Comparison of ENCODE assay signal across 18 cellular contexts in the genomic region with DNA sequence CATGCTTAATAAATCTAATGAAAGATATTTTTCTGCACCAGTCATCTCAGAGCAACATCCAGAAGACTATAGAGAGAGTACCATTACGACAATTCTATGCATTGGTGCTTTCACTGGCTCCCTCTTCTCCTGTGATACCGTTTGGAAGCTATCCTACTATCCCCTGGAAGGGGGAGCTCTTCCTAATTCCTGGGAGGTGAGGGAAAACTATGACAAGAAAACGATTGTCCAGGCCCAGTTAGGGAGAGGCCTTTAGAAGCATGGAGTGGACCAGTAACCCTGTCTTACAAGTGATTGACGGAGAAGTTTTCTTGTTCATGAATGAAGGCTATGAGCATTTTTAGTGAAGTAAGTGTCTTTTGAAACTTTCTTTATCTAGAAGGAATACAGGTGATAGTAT.
DNase-seq lines count a peak whose midpoint lies in the region; ATAC-seq and TF ChIP-seq lines count a peak whose summit lies in the region.
"Had no signal": no experiment of that assay in that cellular context is flagged by ENCODE, and none has a peak within 500 bp of the region (broad histone marks: within the 10 kb centered on the region; RNA-seq: fewer than 3 reads in every experiment).

No MANE protein-coding gene starts in this region.

- H3K4me3 ChIP-seq in Panc1 (ENCODE audit: low read depth in 2 of 2, low read length in 2 of 2) (no peak overlapping the region), neural progenitor cell (no peak overlapping the region)
- H3K4me3 ChIP-seq: coronary artery, Peyer's patch, psoas muscle had no signal

- DNase-seq in NCI-H82 (lab: John Stamatoyannopoulos, UW), result peak; percentile 52
- DNase-seq in NCI-H82 treated with DMSO at 0.1 percent for 48 hours (lab: John Stamatoyannopoulos, UW; ENCODE audit: unreplicated experiment), result no peak
- DNase-seq in Panc1 (ENCODE audit: low read depth, low spot score), result no peak
- no peak for DNase-seq in endothelial cell (ENCODE audit: low spot score)
- DNase-seq in neural progenitor cell (ENCODE audit: low spot score), result peak; percentile 59
- DNase-seq in activated CD4-positive, alpha-beta T cell treated with anti-CD3 and anti-CD28 coated beads, Interleukin-2, amount 10 ng/mL, durations not matched to agents 7 days and 5 days, result no peak
- DNase-seq in inferior parietal cortex (ENCODE audit: extremely low spot score), result no peak
- DNase-seq in GM20000 (ENCODE audit: low spot score), result no peak
- DNase-seq: activated gamma-delta T cell; erythroblast; GF-D8; Karpas-422; left ventricle myocardium superior; NCI-H446 treated with DMSO at 0.1 percent for 48 hours; Peyer's patch; psoas muscle; stimulated activated naive CD8-positive, alpha-beta T cell treated with anti-CD3 and anti-CD28 coated beads, Interleukin-15, Interleukin-2, amounts not matched to agents 100 U/mL and 50 U/mL, for 24 hours had no signal

- in situ Hi-C loops in Panc1 (cut with HindIII; ENCODE audit: low pct_unique_long_range_greater_than_20kb, low sequenced_read_pairs), result no loop called here

- H3K9ac ChIP-seq in neural progenitor cell, result no peak overlapping the region

- POLR2A ChIA-PET in Panc1 (lab: Charles Lee), result no interaction called here
- POLR2A ChIA-PET in activated CD4-positive, alpha-beta T cell treated with anti-CD3 and anti-CD28 coated beads, Interleukin-2, amount 10 ng/mL, durations not matched to agents 7 days and 5 days (lab: Charles Lee), result no interaction called here

- H4K20me1 ChIP-seq in neural progenitor cell (ENCODE audit: low read depth), result no peaks in the 10 kb centered on the region

- H3K36me3 ChIP-seq in Panc1 (ENCODE audit: control insufficient read depth, insufficient read depth, low read length) (no peaks in the 10 kb centered on the region), neural progenitor cell (no peaks in the 10 kb centered on the region)
- H3K36me3 ChIP-seq: Peyer's patch had no signal

- no peaks in the 10 kb centered on the region for H3K27me3 Mint-ChIP-seq in endothelial cell (ENCODE audit: unreplicated experiment)
- no peaks in the 10 kb centered on the region for H3K27me3 Mint-ChIP-seq in neural progenitor cell (ENCODE audit: insufficient read depth, low read depth)
- no peaks in the 10 kb centered on the region for H3K27me3 Mint-ChIP-seq in activated CD4-positive, alpha-beta T cell treated with anti-CD3 and anti-CD28 coated beads, Interleukin-2, amount 10 ng/mL, durations not matched to agents 7 days and 5 days

- H3K9me3 ChIP-seq in Panc1 (ENCODE audit: control insufficient read depth, insufficient read depth, low read depth, low read length) (no peaks in the 10 kb centered on the region), neural progenitor cell (ENCODE audit: low read depth) (no peaks in the 10 kb centered on the region)
- H3K9me3 ChIP-seq: Peyer's patch, psoas muscle had no signal

- TF ChIP-seq CTCF in Panc1 (IDR thresholded peaks at IDR 0.05) (peak; percentile 54), endothelial cell (IDR thresholded peaks at IDR 0.05; ENCODE audit: unreplicated experiment) (no peak), neural progenitor cell (IDR thresholded peaks at IDR 0.05) (peak; percentile 59), GM20000 (IDR thresholded peaks at IDR 0.05; ENCODE audit: extremely low read depth, missing control alignments) (no peak)

- H3K9me3 Mint-ChIP-seq in endothelial cell (ENCODE audit: unreplicated experiment) (no peaks in the 10 kb centered on the region), neural progenitor cell (no peaks in the 10 kb centered on the region)
- no peaks in the 10 kb centered on the region for H3K9me3 Mint-ChIP-seq in activated CD4-positive, alpha-beta T cell treated with anti-CD3 and anti-CD28 coated beads, Interleukin-2, amount 10 ng/mL, durations not matched to agents 7 days and 5 days

- H3K4me2 ChIP-seq in neural progenitor cell, result no peak overlapping the region

- no peaks in the 10 kb centered on the region for H3K27me3 ChIP-seq in Panc1 (ENCODE audit: control insufficient read depth, insufficient read depth, low read length)
- no peaks in the 10 kb centered on the region for H3K27me3 ChIP-seq in neural progenitor cell
- H3K27me3 ChIP-seq: Peyer's patch had no signal

- CTCF ChIA-PET in Panc1 (lab: Charles Lee), result interaction anchor here (1.0 to 1.1 kb wide), 2 partner anchors 9 to 291 kb away, joined by 3 read pairs; no protein-coding TSS in a partner anchor
- CTCF ChIA-PET in activated CD4-positive, alpha-beta T cell treated with anti-CD3 and anti-CD28 coated beads, Interleukin-2, amount 10 ng/mL, durations not matched to agents 7 days and 5 days (lab: Charles Lee), result interaction anchor here (1.4 kb wide), 1 partner anchor 11 kb away, joined by 4 read pairs; no protein-coding TSS in a partner anchor

- H3K27ac ChIP-seq in Panc1 (ENCODE audit: low read length) (no peak overlapping the region), neural progenitor cell (no peak overlapping the region)
- H3K27ac ChIP-seq: coronary artery, Peyer's patch, psoas muscle had no signal

- peaks cover 4% of the 10 kb centered on the region for H3F3A ChIP-seq in neural progenitor cell (ENCODE audit: low read depth)

- H3K4me1 Mint-ChIP-seq in endothelial cell (ENCODE audit: unreplicated experiment) (no peaks in the 10 kb centered on the region), neural progenitor cell (peaks cover 27% of the 10 kb centered on the region)
- no peaks in the 10 kb centered on the region for H3K4me1 Mint-ChIP-seq in activated CD4-positive, alpha-beta T cell treated with anti-CD3 and anti-CD28 coated beads, Interleukin-2, amount 10 ng/mL, durations not matched to agents 7 days and 5 days

- intact Hi-C loops in Panc1 (cut with micrococcal nuclease; ENCODE audit: unreplicated experiment), result loop anchor here (10.0 kb wide), 1 partner anchor 289 kb away; no protein-coding TSS in a partner anchor

- no peak overlapping the region for H2AFZ ChIP-seq in neural progenitor cell (replicated peaks)

- H3K27ac Mint-ChIP-seq in endothelial cell (ENCODE audit: unreplicated experiment), result no peak overlapping the region
- peak overlapping the region; percentile 99 for H3K27ac Mint-ChIP-seq in neural progenitor cell
- no peak overlapping the region for H3K27ac Mint-ChIP-seq in activated CD4-positive, alpha-beta T cell treated with anti-CD3 and anti-CD28 coated beads, Interleukin-2, amount 10 ng/mL, durations not matched to agents 7 days and 5 days

- no TSS peak for BruUV-seq in Panc1 (replicated peaks; lab: Mats Ljungman, UMichigan)

- H3K4me3 Mint-ChIP-seq in endothelial cell (ENCODE audit: unreplicated experiment) (peak overlapping the region; percentile 44), neural progenitor cell (no peak overlapping the region)
- no peak overlapping the region for H3K4me3 Mint-ChIP-seq in activated CD4-positive, alpha-beta T cell treated with anti-CD3 and anti-CD28 coated beads, Interleukin-2, amount 10 ng/mL, durations not matched to agents 7 days and 5 days

- H3K36me3 Mint-ChIP-seq in endothelial cell (ENCODE audit: low read depth, unreplicated experiment) (peaks cover 2% of the 10 kb centered on the region), neural progenitor cell (no peaks in the 10 kb centered on the region)
- no peaks in the 10 kb centered on the region for H3K36me3 Mint-ChIP-seq in activated CD4-positive, alpha-beta T cell treated with anti-CD3 and anti-CD28 coated beads, Interleukin-2, amount 10 ng/mL, durations not matched to agents 7 days and 5 days (ENCODE audit: low read depth)

- no peak; the same call in 1 of the 2 replicates for ATAC-seq in Panc1
- ATAC-seq: left ventricle myocardium superior; psoas muscle; stimulated activated naive CD8-positive, alpha-beta T cell treated with anti-CD3 and anti-CD28 coated beads, Interleukin-15, Interleukin-2, amounts not matched to agents 100 U/mL and 50 U/mL, for 24 hours had no signal

- H3K4me1 ChIP-seq in Panc1 (ENCODE audit: control insufficient read depth, insufficient read depth, low read length), result no peaks in the 10 kb centered on the region; the same call in 1 of the 2 replicates
- peaks cover 14% of the 10 kb centered on the region for H3K4me1 ChIP-seq in neural progenitor cell
- H3K4me1 ChIP-seq: Peyer's patch, psoas muscle had no signal

- no peaks in the 10 kb centered on the region for H3K79me2 ChIP-seq in neural progenitor cell (ENCODE audit: low read depth)

Comparison
In these comparisons a context has a peak if more than half of its experiments do, and no peak if none do; other contexts are left out.
1. DNase-seq: peak in NCI-H82 (single experiment) and neural progenitor cell (single experiment); none in NCI-H82 treated with DMSO at 0.1 percent for 48 hours (single experiment), Panc1 (single experiment), endothelial cell (single experiment), activated CD4-positive, alpha-beta T cell treated with anti-CD3 and anti-CD28 coated beads, Interleukin-2, amount 10 ng/mL, durations not matched to agents 7 days and 5 days (single experiment), inferior parietal cortex (single experiment) and GM20000 (single experiment).
2. CTCF ChIP-seq: peak in Panc1 (single experiment) and neural progenitor cell (single experiment); none in endothelial cell (single experiment) and GM20000 (single experiment).